8 cellular contexts compared by ENCODE assay signal in the genomic region with DNA sequence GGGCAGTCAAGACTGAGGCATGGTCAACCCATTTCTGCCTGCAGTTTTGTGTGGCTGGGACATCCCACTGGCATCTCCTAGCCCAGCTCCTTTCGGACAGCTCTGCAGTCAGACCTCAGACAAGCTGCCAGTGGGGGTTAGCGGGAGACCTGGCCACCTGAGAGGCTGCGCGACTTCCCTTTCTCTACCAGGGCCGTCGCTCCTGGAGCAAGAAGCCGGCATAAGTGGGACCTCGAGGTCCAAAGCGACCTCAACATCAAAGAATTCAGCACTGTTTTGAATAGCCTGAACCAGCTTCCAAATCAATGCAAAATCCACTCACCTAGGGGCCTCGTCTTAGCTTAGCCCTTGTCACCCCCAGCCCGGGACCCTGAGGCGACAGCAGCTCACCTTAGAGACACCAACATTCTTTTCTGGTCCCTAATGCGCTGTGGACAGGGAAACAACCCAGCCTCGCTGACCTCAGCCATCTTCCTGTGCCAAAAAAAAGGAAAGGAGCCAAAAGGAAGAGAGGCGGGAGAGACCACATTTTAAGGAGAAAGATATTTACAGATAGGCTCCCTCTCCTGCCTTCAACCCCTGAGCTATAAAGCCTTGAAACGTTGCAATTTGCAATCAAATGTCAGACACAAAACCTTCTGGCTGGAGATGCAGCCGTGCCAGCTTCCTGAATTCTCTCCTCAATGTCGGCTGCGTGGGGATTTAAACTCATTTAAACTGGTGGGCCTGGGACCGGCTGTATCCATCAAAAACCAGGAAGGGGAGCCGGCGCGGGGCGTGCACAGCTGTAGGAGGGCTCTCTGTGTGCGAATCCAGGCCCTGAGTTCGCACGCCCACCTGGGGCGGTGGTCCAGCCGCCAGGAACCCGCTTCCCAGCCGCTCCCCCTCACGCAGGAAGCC.
A peak's percentile ranks its signal among the peaks of the same experiment; 100 is the strongest.
DNase-seq lines count a peak whose midpoint lies in the region; ATAC-seq and TF ChIP-seq lines count a peak whose summit lies in the region.

No MANE protein-coding gene starts in this region.

- H3K27ac ChIP-seq in rectal smooth muscle tissue (ENCODE audit: low read depth, low read length) = peak overlapping the region; percentile 86

- CTCF ChIA-PET in HEK293T (lab: Yijun Ruan, JAX) = interaction anchor here (0.6 to 2.8 kb wide), 10 partner anchors 7 to 417 kb away, joined by 3 to 12 read pairs (median 4); no protein-coding TSS in a partner anchor

- peak overlapping the region; percentile 90 for H3K4me3 ChIP-seq in rectal smooth muscle tissue (ENCODE audit: low read length)

- DNase-seq in ELR (ENCODE audit: low read depth) (peak; percentile 18), SK-MEL-5 (ENCODE audit: low read depth, low spot score) (peak; percentile 8), Right ventricle myocardium superior (peak; percentile 63), HEK293T (ENCODE audit: extremely low spot score) (no peak), NCI-H526 treated with DMSO at 0.1 percent for 48 hours (lab: John Stamatoyannopoulos, UW) (no peak)
- DNase-seq in stimulated activated CD4-positive, alpha-beta T cell treated with anti-CD3 and anti-CD28 coated beads, Interleukin-12 subunit alpha, Interleukin-12 subunit beta, amount 100 ng/mL, for 4 hours = no peak

- in situ Hi-C loops in SK-MEL-5 (cut with HindIII; ENCODE audit: low pct_unique_long_range_greater_than_20kb, low sequenced_read_pairs) = no loop called here

- no peaks in the 10 kb centered on the region for H3K27me3 ChIP-seq in rectal smooth muscle tissue (ENCODE audit: control insufficient read depth, insufficient read depth, low read length)

- intact Hi-C loops in Right ventricle myocardium superior (cut with DNase I) = loop anchor here (2.0 to 5.0 kb wide), 3 partner anchors 279 to 364 kb away; partner anchors contain the start of gene ANTXR1

- H3K36me3 ChIP-seq in rectal smooth muscle tissue (ENCODE audit: control insufficient read depth, insufficient read depth, low read length) = no peaks in the 10 kb centered on the region

- no peak overlapping the region for H3K9ac ChIP-seq in rectal smooth muscle tissue (ENCODE audit: low read length)

- peaks cover 32% of the 10 kb centered on the region for H3K4me1 ChIP-seq in rectal smooth muscle tissue (ENCODE audit: control insufficient read depth, insufficient read depth, low read length)

- ATAC-seq in Right ventricle myocardium superior (ENCODE audit: poor library complexity) = peak; percentile 18
- no peak for ATAC-seq in activated CD4-positive, CD25-positive, alpha-beta regulatory T cell treated with anti-CD3 and anti-CD28 coated beads, Interleukin-2, amount 50 U/mL, for 24 hours

- POLR2A ChIA-PET in HEK293T (lab: Yijun Ruan, JAX) = no interaction called here

TF ChIP-seq in HEK293T, 16 proteins besides CTCF, POLR2A, EP300 and RAD21:
- TF ChIP-seq L3MBTL2 (conservative IDR thresholded peaks at IDR 0.05) (no peak), FOXA1 (IDR thresholded peaks at IDR 0.05) (no peak), CTBP1 (IDR thresholded peaks at IDR 0.05; ENCODE audit: borderline replicate concordance) (no peak), HDGF (IDR thresholded peaks at IDR 0.05; ENCODE audit: borderline replicate concordance) (no peak), BHLHE40 (IDR thresholded peaks at IDR 0.05; ENCODE audit: borderline replicate concordance) (no peak)
TF ChIP-seq in HEK293T: peak in this region for 0.

Comparison
In these comparisons a context has a peak if more than half of its experiments do, and no peak if none do; other contexts are left out.
1. DNase-seq: peak in ELR (single experiment), SK-MEL-5 (single experiment) and Right ventricle myocardium superior (single experiment); none in HEK293T (single experiment), stimulated activated CD4-positive, alpha-beta T cell treated with anti-CD3 and anti-CD28 coated beads, Interleukin-12 subunit alpha, Interleukin-12 subunit beta, amount 100 ng/mL, for 4 hours (single experiment) and NCI-H526 treated with DMSO at 0.1 percent for 48 hours (single experiment).